2 cellular contexts compared by ENCODE assay signal in the genomic region with DNA sequence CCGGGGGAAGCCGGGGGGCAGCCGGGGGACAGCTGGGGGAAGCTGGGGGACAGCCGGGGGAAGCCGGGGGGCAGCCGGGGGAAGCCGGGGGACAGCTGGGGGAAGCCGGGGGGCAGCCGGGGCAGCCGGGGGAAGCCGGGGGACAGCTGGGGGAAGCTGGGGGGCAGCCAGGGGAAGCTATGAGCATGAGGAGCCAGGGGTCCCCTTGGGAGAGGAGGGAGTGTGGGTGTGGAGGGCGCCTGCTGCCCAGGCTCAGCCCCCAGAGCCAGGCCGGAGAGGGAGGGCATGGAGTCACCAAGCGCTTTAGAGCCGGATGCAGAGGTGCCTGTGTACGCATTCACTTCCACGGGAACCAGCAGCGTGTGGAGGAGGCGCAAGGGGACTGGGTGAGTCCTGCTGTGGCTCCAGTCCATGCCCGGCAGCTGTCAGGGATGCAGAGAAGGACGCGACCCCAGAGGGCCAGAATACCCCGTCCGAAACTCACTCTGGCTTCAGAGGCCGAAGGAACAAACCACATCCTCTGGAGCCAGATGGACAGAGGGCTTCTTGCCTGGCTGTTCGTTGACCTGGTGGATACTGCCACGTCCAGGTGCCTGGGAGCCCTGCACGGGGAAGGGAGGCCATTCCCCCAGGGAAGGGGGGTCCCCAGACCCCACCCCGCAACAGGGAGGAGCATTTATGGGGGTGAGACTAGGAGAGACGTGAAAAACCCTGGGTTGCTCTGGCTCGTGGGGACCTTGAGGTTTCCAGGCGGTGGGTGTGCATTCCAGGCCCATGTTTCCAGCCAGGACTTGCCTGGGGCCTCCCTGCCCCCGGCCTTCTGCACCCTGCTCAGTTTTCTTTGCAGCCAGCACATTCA.
TF ChIP-seq lines count a peak whose summit lies in the region.

No MANE protein-coding gene starts in this region.

TF ChIP-seq in HepG2, 621 proteins besides CTCF, POLR2A, EP300 and RAD21 (continues in another document):
- TF ChIP-seq XBP1 (CRISPR knock-in tag; IDR thresholded peaks at IDR 0.05) (no peak), AHDC1 (CRISPR knock-in tag; IDR thresholded peaks at IDR 0.05; ENCODE audit: borderline replicate concordance) (no peak), NFKBIZ (CRISPR knock-in tag; IDR thresholded peaks at IDR 0.05) (no peak), ZNF556 (CRISPR knock-in tag; IDR thresholded peaks at IDR 0.05; ENCODE audit: borderline replicate concordance) (no peak), ZNF329 (CRISPR knock-in tag; IDR thresholded peaks at IDR 0.05; ENCODE audit: low read depth) (no peak), NCOR1 (IDR thresholded peaks at IDR 0.05; ENCODE audit: borderline replicate concordance, low read length) (no peak), ARID5B (CRISPR knock-in tag; IDR thresholded peaks at IDR 0.05) (0 out of 2 replicates have a peak, but pooled peaks have one; percentile 19), ZSCAN30 (CRISPR knock-in tag; IDR thresholded peaks at IDR 0.05) (no peak), POGZ (CRISPR knock-in tag; IDR thresholded peaks at IDR 0.05) (no peak), ZSCAN31 (CRISPR knock-in tag; IDR thresholded peaks at IDR 0.05; ENCODE audit: low read depth) (no peak), STAG1 (CRISPR knock-in tag; IDR thresholded peaks at IDR 0.05) (peak; percentile 49), SMYD3 (CRISPR knock-in tag; IDR thresholded peaks at IDR 0.05) (no peak)
- TF ChIP-seq, protein P1, sequence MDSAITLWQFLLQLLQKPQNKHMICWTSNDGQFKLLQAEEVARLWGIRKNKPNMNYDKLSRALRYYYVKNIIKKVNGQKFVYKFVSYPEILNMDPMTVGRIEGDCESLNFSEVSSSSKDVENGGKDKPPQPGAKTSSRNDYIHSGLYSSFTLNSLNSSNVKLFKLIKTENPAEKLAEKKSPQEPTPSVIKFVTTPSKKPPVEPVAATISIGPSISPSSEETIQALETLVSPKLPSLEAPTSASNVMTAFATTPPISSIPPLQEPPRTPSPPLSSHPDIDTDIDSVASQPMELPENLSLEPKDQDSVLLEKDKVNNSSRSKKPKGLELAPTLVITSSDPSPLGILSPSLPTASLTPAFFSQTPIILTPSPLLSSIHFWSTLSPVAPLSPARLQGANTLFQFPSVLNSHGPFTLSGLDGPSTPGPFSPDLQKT (CRISPR knock-in tag; IDR thresholded peaks at IDR 0.05; ENCODE audit: borderline replicate concordance) = no peak
- TF ChIP-seq, protein P2, sequence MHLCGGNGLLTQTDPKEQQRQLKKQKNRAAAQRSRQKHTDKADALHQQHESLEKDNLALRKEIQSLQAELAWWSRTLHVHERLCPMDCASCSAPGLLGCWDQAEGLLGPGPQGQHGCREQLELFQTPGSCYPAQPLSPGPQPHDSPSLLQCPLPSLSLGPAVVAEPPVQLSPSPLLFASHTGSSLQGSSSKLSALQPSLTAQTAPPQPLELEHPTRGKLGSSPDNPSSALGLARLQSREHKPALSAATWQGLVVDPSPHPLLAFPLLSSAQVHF (CRISPR knock-in tag; IDR thresholded peaks at IDR 0.05) = no peak

TF ChIP-seq in H1, 55 proteins besides CTCF, POLR2A, EP300 and RAD21:
- TF ChIP-seq E2F6 (IDR thresholded peaks at IDR 0.05) (no peak), JUND (IDR thresholded peaks at IDR 0.05; ENCODE audit: low read length) (no peak), SRF (IDR thresholded peaks at IDR 0.05; ENCODE audit: low read depth, low read length) (no peak), USF2 (IDR thresholded peaks at IDR 0.05; ENCODE audit: low read length) (no peak), TCF12 (IDR thresholded peaks at IDR 0.05; ENCODE audit: low read depth, low read length) (no peak), RNF2 (IDR thresholded peaks at IDR 0.05; ENCODE audit: borderline replicate concordance, low read depth, low read length, missing control alignments, poor library complexity, severe bottlenecking) (no peak), NANOG (IDR thresholded peaks at IDR 0.05; ENCODE audit: insufficient read depth, low read depth, low read length, poor library complexity, severe bottlenecking) (no peak), SAP30 (IDR thresholded peaks at IDR 0.05; ENCODE audit: insufficient read depth, insufficient replicate concordance, low read length) (no peak), TAF1 (IDR thresholded peaks at IDR 0.05; ENCODE audit: low read depth, low read length) (no peak), HDAC2 (IDR thresholded peaks at IDR 0.05; ENCODE audit: borderline replicate concordance in 1 of 2, low read depth in 2 of 2, low read length in 2 of 2) (no peak), CHD2 (IDR thresholded peaks at IDR 0.05; ENCODE audit: low read length) (no peak)
